In the genomic region with DNA sequence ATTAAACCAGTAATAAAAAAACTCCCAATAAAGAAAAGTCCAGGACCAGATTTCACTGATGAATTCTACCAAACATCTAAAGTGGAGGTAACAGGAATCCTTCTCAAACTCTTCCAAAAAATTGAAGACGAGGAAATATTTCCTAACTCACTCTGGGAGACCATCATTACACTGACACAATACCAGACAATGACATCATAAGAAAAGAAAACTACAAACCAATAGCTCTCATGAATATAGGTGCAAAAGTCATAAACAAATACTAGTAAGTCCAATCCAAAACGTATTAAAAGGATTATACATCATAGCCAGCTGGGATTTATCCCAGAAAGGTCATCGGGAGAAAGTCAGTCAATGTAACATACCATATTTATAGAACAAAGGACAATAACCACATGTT, we compare ENCODE assay signal across 2 cellular contexts.
TF ChIP-seq lines count a peak whose summit lies in the region.

No MANE protein-coding gene starts in this region.

TF ChIP-seq in HepG2, 621 proteins besides CTCF, POLR2A, EP300 and RAD21:
- no peak for TF ChIP-seq ZNF615 (CRISPR knock-in tag; IDR thresholded peaks at IDR 0.05; ENCODE audit: borderline replicate concordance)
- no peak for TF ChIP-seq ZNF256 (CRISPR knock-in tag; conservative IDR thresholded peaks at IDR 0.05)
- TF ChIP-seq ATF7 (IDR thresholded peaks at IDR 0.05) = peak; percentile 74
- no peak for TF ChIP-seq ATF7 (CRISPR knock-in tag; IDR thresholded peaks at IDR 0.05)

TF ChIP-seq in HEK293, 187 proteins besides CTCF, POLR2A, EP300 and RAD21:
- TF ChIP-seq, protein P1, sequence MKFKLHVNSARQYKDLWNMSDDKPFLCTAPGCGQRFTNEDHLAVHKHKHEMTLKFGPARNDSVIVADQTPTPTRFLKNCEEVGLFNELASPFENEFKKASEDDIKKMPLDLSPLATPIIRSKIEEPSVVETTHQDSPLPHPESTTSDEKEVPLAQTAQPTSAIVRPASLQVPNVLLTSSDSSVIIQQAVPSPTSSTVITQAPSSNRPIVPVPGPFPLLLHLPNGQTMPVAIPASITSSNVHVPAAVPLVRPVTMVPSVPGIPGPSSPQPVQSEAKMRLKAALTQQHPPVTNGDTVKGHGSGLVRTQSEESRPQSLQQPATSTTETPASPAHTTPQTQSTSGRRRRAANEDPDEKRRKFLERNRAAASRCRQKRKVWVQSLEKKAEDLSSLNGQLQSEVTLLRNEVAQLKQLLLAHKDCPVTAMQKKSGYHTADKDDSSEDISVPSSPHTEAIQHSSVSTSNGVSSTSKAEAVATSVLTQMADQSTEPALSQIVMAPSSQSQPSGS (tag by site-specific recombination; IDR thresholded peaks at IDR 0.05; ENCODE audit: low read depth) = peak; percentile 66; the same call in 1 of the 2 replicates
- TF ChIP-seq ZNF302 (tag by site-specific recombination; IDR thresholded peaks at IDR 0.05; ENCODE audit: low read depth) = no peak
